8 cellular contexts compared by ENCODE assay signal in the genomic region with DNA sequence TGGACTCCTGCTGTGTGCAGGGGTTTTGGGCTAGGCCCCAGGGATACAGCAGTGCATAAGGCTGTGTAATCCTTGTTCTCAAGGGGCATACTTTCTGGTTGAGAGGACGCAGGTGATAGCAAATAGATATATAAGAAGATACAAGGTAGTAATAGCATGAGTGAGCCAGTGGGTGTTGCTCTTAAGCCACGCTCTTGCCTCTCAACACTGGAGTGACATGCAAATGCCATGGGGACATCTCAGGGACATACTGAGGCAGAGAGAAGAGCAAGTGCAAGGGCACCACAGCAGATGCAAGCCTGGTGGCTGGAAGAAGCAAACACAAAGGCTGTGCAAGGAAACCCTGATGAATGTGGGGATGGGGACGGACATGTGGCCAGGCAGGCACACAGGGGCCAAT.
DNase-seq lines count a peak whose midpoint lies in the region; ATAC-seq, FAIRE-seq and TF ChIP-seq lines count a peak whose summit lies in the region.

No MANE protein-coding gene starts in this region.

- DNase-seq in COLO668 (lab: John Stamatoyannopoulos, UW; ENCODE audit: unreplicated experiment) (peak; percentile 17), GM19239 (ENCODE audit: insufficient read length, low spot score) (no peak), NCI-H2227 treated with DMSO at 0.1 percent for 48 hours (lab: John Stamatoyannopoulos, UW) (peak; percentile 2), RPMI8226 (no peak), Right ventricle myocardium inferior (ENCODE audit: missing footprints) (no peak)
- DNase-seq in activated naive CD8-positive, alpha-beta T cell treated with anti-CD3 and anti-CD28 coated beads, Interleukin-2, amount 10 ng/mL, durations not matched to agents 7 days and 5 days: peak; percentile 45

- FAIRE-seq in GM19239 (lab: Jason Lieb, UNC): peak; percentile 79

- POLR2A ChIA-PET in activated naive CD8-positive, alpha-beta T cell treated with anti-CD3 and anti-CD28 coated beads, Interleukin-2, amount 10 ng/mL, durations not matched to agents 7 days and 5 days (lab: Charles Lee): no interaction called here

- peak overlapping the region; percentile 35 for H3K4me3 Mint-ChIP-seq in activated naive CD8-positive, alpha-beta T cell treated with anti-CD3 and anti-CD28 coated beads, Interleukin-2, amount 10 ng/mL, durations not matched to agents 7 days and 5 days
- no peak overlapping the region for H3K4me3 Mint-ChIP-seq in nephron

- intact Hi-C loops in Right ventricle myocardium inferior (cut with DNase I): loop anchor here (5.0 kb wide), 1 partner anchor 177 kb away; no protein-coding TSS in a partner anchor

- H3K36me3 Mint-ChIP-seq in activated naive CD8-positive, alpha-beta T cell treated with anti-CD3 and anti-CD28 coated beads, Interleukin-2, amount 10 ng/mL, durations not matched to agents 7 days and 5 days: peaks cover 8% of the 10 kb centered on the region
- H3K36me3 Mint-ChIP-seq in nephron (ENCODE audit: low read depth): no peaks in the 10 kb centered on the region

- H3K27me3 Mint-ChIP-seq in activated naive CD8-positive, alpha-beta T cell treated with anti-CD3 and anti-CD28 coated beads, Interleukin-2, amount 10 ng/mL, durations not matched to agents 7 days and 5 days: no peaks in the 10 kb centered on the region
- peaks cover 13% of the 10 kb centered on the region for H3K27me3 Mint-ChIP-seq in nephron (ENCODE audit: low read depth)

- peak; percentile 31 for ATAC-seq in activated naive CD8-positive, alpha-beta T cell treated with anti-CD3 and anti-CD28 coated beads, Interleukin-2, amount 10 ng/mL, durations not matched to agents 7 days and 5 days (ENCODE audit: low read depth)
- ATAC-seq in GM19467 (IDR thresholded peaks at IDR 0.05; ENCODE audit: unreplicated experiment) (no peak), Right ventricle myocardium inferior (no peak)

- H3K27ac Mint-ChIP-seq in activated naive CD8-positive, alpha-beta T cell treated with anti-CD3 and anti-CD28 coated beads, Interleukin-2, amount 10 ng/mL, durations not matched to agents 7 days and 5 days: peak overlapping the region; percentile 71
- no peak overlapping the region for H3K27ac Mint-ChIP-seq in nephron

- H3K4me1 Mint-ChIP-seq in activated naive CD8-positive, alpha-beta T cell treated with anti-CD3 and anti-CD28 coated beads, Interleukin-2, amount 10 ng/mL, durations not matched to agents 7 days and 5 days: peaks cover 48% of the 10 kb centered on the region
- H3K4me1 Mint-ChIP-seq in nephron: peaks cover 52% of the 10 kb centered on the region

- peak in 2 of 3 experiments; percentile 26 to 27 for TF ChIP-seq CTCF in nephron (IDR thresholded peaks at IDR 0.05; ENCODE audit: unreplicated experiment in 3 of 3)

- H3K9me3 Mint-ChIP-seq in activated naive CD8-positive, alpha-beta T cell treated with anti-CD3 and anti-CD28 coated beads, Interleukin-2, amount 10 ng/mL, durations not matched to agents 7 days and 5 days: no peaks in the 10 kb centered on the region
- no peaks in the 10 kb centered on the region for H3K9me3 Mint-ChIP-seq in nephron

Comparison
In these comparisons a context has a peak if more than half of its experiments do, and no peak if none do; other contexts are left out.
1. DNase-seq: peak in COLO668 (single experiment), NCI-H2227 treated with DMSO at 0.1 percent for 48 hours (single experiment) and activated naive CD8-positive, alpha-beta T cell treated with anti-CD3 and anti-CD28 coated beads, Interleukin-2, amount 10 ng/mL, durations not matched to agents 7 days and 5 days (single experiment); none in GM19239 (single experiment), RPMI8226 (single experiment) and Right ventricle myocardium inferior (single experiment).